8 cellular contexts compared by ENCODE assay signal in the genomic region with DNA sequence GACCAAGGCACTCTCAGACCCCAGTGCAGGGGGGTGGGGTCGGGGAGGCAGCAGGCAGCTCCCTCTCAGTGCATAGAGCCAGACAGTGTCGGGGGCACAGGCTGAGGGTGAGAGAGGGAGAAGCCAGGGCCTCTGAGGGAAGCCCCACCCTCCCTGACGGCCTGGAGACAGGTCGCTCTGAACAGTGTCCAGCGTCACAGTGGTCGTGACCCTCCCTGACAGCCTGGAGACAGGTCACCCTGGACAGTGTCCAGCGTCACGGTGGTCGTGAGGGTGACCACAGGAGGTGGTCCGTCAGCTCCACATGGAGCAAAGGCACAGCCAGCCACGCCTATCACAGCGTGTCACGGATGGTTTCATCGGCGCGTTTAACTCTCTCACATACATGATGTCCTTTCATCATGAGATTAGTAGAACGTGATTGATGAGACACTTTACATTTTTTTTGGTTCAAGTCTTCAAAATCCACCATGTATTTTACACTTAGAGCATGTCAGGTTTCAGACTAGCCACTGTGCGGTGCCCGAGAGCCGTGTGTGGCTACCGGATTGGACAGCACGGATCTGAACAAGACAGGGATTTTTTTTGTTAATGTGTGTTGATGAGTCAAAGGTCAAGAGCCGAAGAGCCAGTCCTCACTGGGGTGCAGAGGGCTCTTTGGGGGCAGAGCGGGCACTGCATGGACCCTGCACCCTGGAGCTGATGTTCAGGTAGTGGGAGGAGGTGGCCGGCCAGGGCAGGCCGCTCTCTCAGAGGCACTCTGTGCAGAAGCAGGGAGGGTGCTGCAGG. TPM values are rescaled to one million over a fixed set of nuclear protein-coding genes. Genes with fewer than 3 reads are reported as not detected.
DNase-seq lines count a peak whose midpoint lies in the region; ATAC-seq and TF ChIP-seq lines count a peak whose summit lies in the region.

No MANE protein-coding gene starts in this region.

- WGBS in liver: 22% methylated on average over 26 of the region's 26 CpGs
- WGBS in endodermal cell (ENCODE audit: insufficient coverage in 1 of 2, insufficient read length in 1 of 2), 2 experiments: 84 to 86% methylated on average over 16 to 24 of the region's 26 CpGs

- H3K4me3 ChIP-seq in cardiac fibroblast (replicated peaks in 1 of 2; ENCODE audit: low read depth in 2 of 2, low read length in 2 of 2): no peak overlapping the region
- no peak overlapping the region for H3K4me3 ChIP-seq in liver (ENCODE audit: low read depth in 1 of 3, low read length in 3 of 3)
- H3K4me3 ChIP-seq in upper lobe of right lung: no peak overlapping the region
- no peak overlapping the region for H3K4me3 ChIP-seq in endodermal cell (ENCODE audit: low read length)

- H3K4me1 ChIP-seq in liver (ENCODE audit: control insufficient read depth in 4 of 4, insufficient read depth in 4 of 4, low read length in 3 of 4) (peaks cover 7 to 46% (median 42%) of the 10 kb centered on the region in 4 donors), upper lobe of right lung (no peaks in the 10 kb centered on the region), endodermal cell (ENCODE audit: control insufficient read depth, insufficient read depth, low read length) (peaks cover 4% of the 10 kb centered on the region)

- peaks cover 6% of the 10 kb centered on the region for H3K4me1 Mint-ChIP-seq in endodermal cell

- H3K9ac ChIP-seq in liver (ENCODE audit: low read depth in 1 of 2, low read length in 2 of 2) (peak overlapping the region; percentile 15 to 39), endodermal cell (ENCODE audit: extremely low read depth, low read length, poor library complexity, severe bottlenecking) (no peak overlapping the region)

- intact Hi-C loops in upper lobe of right lung (cut with DNase I): loop anchor here (10.0 kb wide), 1 partner anchor 68 kb away; no protein-coding TSS in a partner anchor

- DNase-seq in Daoy (ENCODE audit: low read depth) (peak; percentile 72), NCI-H226 (peak; percentile 28), cardiac fibroblast (ENCODE audit: low read depth in 2 of 2) (peak; percentile 82 to 84), upper lobe of right lung (peak; percentile 77), endodermal cell (no peak)

- H3K9me3 ChIP-seq in liver (ENCODE audit: control insufficient read depth in 4 of 4, low read length in 3 of 4) (no peaks in the 10 kb centered on the region), upper lobe of right lung (no peaks in the 10 kb centered on the region), endodermal cell (ENCODE audit: control insufficient read depth, low read length) (no peaks in the 10 kb centered on the region)

- peak; percentile 55 for ATAC-seq in upper lobe of right lung
- no peak for ATAC-seq in HG02840 (IDR thresholded peaks at IDR 0.05; ENCODE audit: low FRiP score, unreplicated experiment)
- ATAC-seq in HG03045 (IDR thresholded peaks at IDR 0.05; ENCODE audit: unreplicated experiment): no peak

- no peak overlapping the region for H3K4me3 Mint-ChIP-seq in endodermal cell

- TF ChIP-seq CTCF in cardiac fibroblast (IDR thresholded peaks at IDR 0.05; ENCODE audit: low read depth, low read length) (peak; percentile 99), liver (IDR thresholded peaks at IDR 0.05; ENCODE audit: low read depth, low read length, missing input control) (peak; percentile 89), upper lobe of right lung (IDR thresholded peaks at IDR 0.05) (peak; percentile 74), endodermal cell (conservative IDR thresholded peaks at IDR 0.05) (no peak)

- H3K27me3 ChIP-seq in liver (ENCODE audit: control insufficient read depth in 4 of 4, insufficient read depth in 4 of 4, low read length in 3 of 4) (no peaks in the 10 kb centered on the region), upper lobe of right lung (peaks cover 11% of the 10 kb centered on the region), endodermal cell (ENCODE audit: control insufficient read depth, insufficient read depth, low read length, poor library complexity, severe bottlenecking) (no peaks in the 10 kb centered on the region)

- peaks cover 2% of the 10 kb centered on the region for H3K9me3 Mint-ChIP-seq in endodermal cell

- peaks cover 5% of the 10 kb centered on the region for H3K27me3 Mint-ChIP-seq in endodermal cell (ENCODE audit: insufficient read depth)

- H3K27ac ChIP-seq in liver (ENCODE audit: low read depth in 1 of 2, low read length in 2 of 2): peak overlapping the region in 1 of 2 donors; percentile 33
- H3K27ac ChIP-seq in upper lobe of right lung: no peak overlapping the region
- no peak overlapping the region for H3K27ac ChIP-seq in endodermal cell (ENCODE audit: low read depth, low read length)

- H3K36me3 ChIP-seq in liver (ENCODE audit: control insufficient read depth in 4 of 4, insufficient read depth in 3 of 4, low read depth in 1 of 4, low read length in 3 of 4) (no peaks in the 10 kb centered on the region), upper lobe of right lung (no peaks in the 10 kb centered on the region), endodermal cell (ENCODE audit: control insufficient read depth, insufficient read depth, low read length) (no peaks in the 10 kb centered on the region)

- H3K36me3 Mint-ChIP-seq in endodermal cell (ENCODE audit: low read depth): no peaks in the 10 kb centered on the region

- no peak overlapping the region for H3K27ac Mint-ChIP-seq in endodermal cell

- peak; percentile 91 to 94 for TF ChIP-seq RAD21 in liver (IDR thresholded peaks at IDR 0.05)

TF ChIP-seq in liver, 16 proteins besides CTCF, POLR2A, EP300 and RAD21:
- no peak for TF ChIP-seq GABPA (IDR thresholded peaks at IDR 0.05 in 1 of 2, conservative IDR thresholded peaks at IDR 0.05 in 1 of 2)
- peak; percentile 89 for TF ChIP-seq SP1 (IDR thresholded peaks at IDR 0.05)
- TF ChIP-seq, protein P1, sequence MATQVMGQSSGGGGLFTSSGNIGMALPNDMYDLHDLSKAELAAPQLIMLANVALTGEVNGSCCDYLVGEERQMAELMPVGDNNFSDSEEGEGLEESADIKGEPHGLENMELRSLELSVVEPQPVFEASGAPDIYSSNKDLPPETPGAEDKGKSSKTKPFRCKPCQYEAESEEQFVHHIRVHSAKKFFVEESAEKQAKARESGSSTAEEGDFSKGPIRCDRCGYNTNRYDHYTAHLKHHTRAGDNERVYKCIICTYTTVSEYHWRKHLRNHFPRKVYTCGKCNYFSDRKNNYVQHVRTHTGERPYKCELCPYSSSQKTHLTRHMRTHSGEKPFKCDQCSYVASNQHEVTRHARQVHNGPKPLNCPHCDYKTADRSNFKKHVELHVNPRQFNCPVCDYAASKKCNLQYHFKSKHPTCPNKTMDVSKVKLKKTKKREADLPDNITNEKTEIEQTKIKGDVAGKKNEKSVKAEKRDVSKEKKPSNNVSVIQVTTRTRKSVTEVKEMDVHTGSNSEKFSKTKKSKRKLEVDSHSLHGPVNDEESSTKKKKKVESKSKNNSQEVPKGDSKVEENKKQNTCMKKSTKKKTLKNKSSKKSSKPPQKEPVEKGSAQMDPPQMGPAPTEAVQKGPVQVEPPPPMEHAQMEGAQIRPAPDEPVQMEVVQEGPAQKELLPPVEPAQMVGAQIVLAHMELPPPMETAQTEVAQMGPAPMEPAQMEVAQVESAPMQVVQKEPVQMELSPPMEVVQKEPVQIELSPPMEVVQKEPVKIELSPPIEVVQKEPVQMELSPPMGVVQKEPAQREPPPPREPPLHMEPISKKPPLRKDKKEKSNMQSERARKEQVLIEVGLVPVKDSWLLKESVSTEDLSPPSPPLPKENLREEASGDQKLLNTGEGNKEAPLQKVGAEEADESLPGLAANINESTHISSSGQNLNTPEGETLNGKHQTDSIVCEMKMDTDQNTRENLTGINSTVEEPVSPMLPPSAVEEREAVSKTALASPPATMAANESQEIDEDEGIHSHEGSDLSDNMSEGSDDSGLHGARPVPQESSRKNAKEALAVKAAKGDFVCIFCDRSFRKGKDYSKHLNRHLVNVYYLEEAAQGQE (IDR thresholded peaks at IDR 0.05): peak; percentile 79
- TF ChIP-seq, protein P2, sequence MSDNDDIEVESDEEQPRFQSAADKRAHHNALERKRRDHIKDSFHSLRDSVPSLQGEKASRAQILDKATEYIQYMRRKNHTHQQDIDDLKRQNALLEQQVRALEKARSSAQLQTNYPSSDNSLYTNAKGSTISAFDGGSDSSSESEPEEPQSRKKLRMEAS (IDR thresholded peaks at IDR 0.05): no peak
- TF ChIP-seq YY1 (IDR thresholded peaks at IDR 0.05): peak; percentile 38
- TF ChIP-seq HNF4G (IDR thresholded peaks at IDR 0.05): peak; percentile 96
- TF ChIP-seq FOXA2 (IDR thresholded peaks at IDR 0.05): no peak
- peak; percentile 95 to 97 for TF ChIP-seq RXRA (IDR thresholded peaks at IDR 0.05)
- TF ChIP-seq FOXA1 (IDR thresholded peaks at IDR 0.05): no peak
- peak; percentile 94 to 96 for TF ChIP-seq HNF4A (conservative IDR thresholded peaks at IDR 0.05)
- peak in 1 of 2 donors; percentile 26 for TF ChIP-seq JUND (IDR thresholded peaks at IDR 0.05)
- peak; percentile 94 for TF ChIP-seq NR2F2 (IDR thresholded peaks at IDR 0.05)

RNA-seq across cellular contexts. Expression of a gene that starts 23.9 kb away (rescaled TPM):
- 0.48 and 1.5 TPM in 2 replicates for total RNA-seq in Daoy (2014; rRNA removed; shearing (Covaris generic))
- total RNA-seq in liver: 1 to 10 TPM in 1 of 2 donors, under 1 TPM in 1; 0.56 to 2.3 TPM
- polyA plus RNA-seq in liver: 10 to 100 TPM in 1 of 2 donors, under 1 TPM in 1; 0.39 to 14.8 TPM
- total RNA-seq in upper lobe of right lung: 3.0 TPM
- total RNA-seq in endodermal cell: 10 to 100 TPM in 1 of 2 donors, 1 to 10 TPM in 1; 8.8 to 11.2 TPM
- 1.6 TPM for polyA plus RNA-seq in endodermal cell (2013, experiment 1 of 2)
- 1.4 TPM for polyA plus RNA-seq in endodermal cell (2013, experiment 2 of 2)

RNA-seq across cellular contexts. Expression of a gene that starts 39.1 kb away (rescaled TPM):
- total RNA-seq in Daoy (2014; rRNA removed; shearing (Covaris generic)): 21.8 and 26.3 TPM in 2 replicates
- total RNA-seq in liver: 10 to 100 TPM; 10.5 to 18.3 TPM
- polyA plus RNA-seq in liver: 10 to 100 TPM; 14.4 to 29.7 TPM
- 36.5 TPM for total RNA-seq in upper lobe of right lung
- 10 to 100 TPM; 49.6 to 56.4 TPM for total RNA-seq in endodermal cell
- 34.2 TPM for polyA plus RNA-seq in endodermal cell (2013, experiment 1 of 2)
- polyA plus RNA-seq in endodermal cell (2013, experiment 2 of 2): 30.6 TPM

RNA-seq across cellular contexts. Expression of a gene that starts 54.2 kb away (rescaled TPM):
- total RNA-seq in Daoy (2014; rRNA removed; shearing (Covaris generic)): 19.1 and 20.5 TPM in 2 replicates
- total RNA-seq in liver (10 to 100 TPM; 16.4 to 58.9 TPM), upper lobe of right lung (17.6 TPM), endodermal cell (10 to 100 TPM; 22.2 to 22.9 TPM)
- 10 to 100 TPM; 25.5 to 59.2 TPM for polyA plus RNA-seq in liver
- 17.4 TPM for polyA plus RNA-seq in endodermal cell (2013, experiment 1 of 2)
- polyA plus RNA-seq in endodermal cell (2013, experiment 2 of 2): 17.2 TPM

RNA-seq across cellular contexts. Expression of a gene that starts 56.8 kb away (rescaled TPM):
- total RNA-seq in Daoy (2014; rRNA removed; shearing (Covaris generic)): 0.11 TPM in 1 of 2 replicates, not detected in the other
- under 1 TPM; 0.17 to 0.47 TPM for total RNA-seq in liver
- under 1 TPM; 0.07 to 0.18 TPM for polyA plus RNA-seq in liver
- 1.2 TPM for total RNA-seq in upper lobe of right lung
- under 1 TPM in 1 of 2 donors, not detected in 1; 0.31 TPM for total RNA-seq in endodermal cell
- 0.14 TPM for polyA plus RNA-seq in endodermal cell (2013, experiment 1 of 2)
- polyA plus RNA-seq in endodermal cell (2013, experiment 2 of 2): not detected
